In genomic region chr7:96143495-96144259, GRCh38 we compare ENCODE assay signal across 2 cellular contexts.
TF ChIP-seq lines count a peak whose summit lies in the region.

No MANE protein-coding gene starts in this region.

TF ChIP-seq in GM23338, 12 proteins besides CTCF, POLR2A, EP300 and RAD21 (continued from another document):
- TF ChIP-seq ETS1 (IDR thresholded peaks at IDR 0.05) (no peak), NANOG (IDR thresholded peaks at IDR 0.05; ENCODE audit: borderline replicate concordance) (peak; percentile 99), ZNF331 (CRISPR knock-in tag; IDR thresholded peaks at IDR 0.05; ENCODE audit: low read depth) (no peak), ZNF462 (CRISPR knock-in tag; IDR thresholded peaks at IDR 0.05) (no peak)
- TF ChIP-seq, protein P1, sequence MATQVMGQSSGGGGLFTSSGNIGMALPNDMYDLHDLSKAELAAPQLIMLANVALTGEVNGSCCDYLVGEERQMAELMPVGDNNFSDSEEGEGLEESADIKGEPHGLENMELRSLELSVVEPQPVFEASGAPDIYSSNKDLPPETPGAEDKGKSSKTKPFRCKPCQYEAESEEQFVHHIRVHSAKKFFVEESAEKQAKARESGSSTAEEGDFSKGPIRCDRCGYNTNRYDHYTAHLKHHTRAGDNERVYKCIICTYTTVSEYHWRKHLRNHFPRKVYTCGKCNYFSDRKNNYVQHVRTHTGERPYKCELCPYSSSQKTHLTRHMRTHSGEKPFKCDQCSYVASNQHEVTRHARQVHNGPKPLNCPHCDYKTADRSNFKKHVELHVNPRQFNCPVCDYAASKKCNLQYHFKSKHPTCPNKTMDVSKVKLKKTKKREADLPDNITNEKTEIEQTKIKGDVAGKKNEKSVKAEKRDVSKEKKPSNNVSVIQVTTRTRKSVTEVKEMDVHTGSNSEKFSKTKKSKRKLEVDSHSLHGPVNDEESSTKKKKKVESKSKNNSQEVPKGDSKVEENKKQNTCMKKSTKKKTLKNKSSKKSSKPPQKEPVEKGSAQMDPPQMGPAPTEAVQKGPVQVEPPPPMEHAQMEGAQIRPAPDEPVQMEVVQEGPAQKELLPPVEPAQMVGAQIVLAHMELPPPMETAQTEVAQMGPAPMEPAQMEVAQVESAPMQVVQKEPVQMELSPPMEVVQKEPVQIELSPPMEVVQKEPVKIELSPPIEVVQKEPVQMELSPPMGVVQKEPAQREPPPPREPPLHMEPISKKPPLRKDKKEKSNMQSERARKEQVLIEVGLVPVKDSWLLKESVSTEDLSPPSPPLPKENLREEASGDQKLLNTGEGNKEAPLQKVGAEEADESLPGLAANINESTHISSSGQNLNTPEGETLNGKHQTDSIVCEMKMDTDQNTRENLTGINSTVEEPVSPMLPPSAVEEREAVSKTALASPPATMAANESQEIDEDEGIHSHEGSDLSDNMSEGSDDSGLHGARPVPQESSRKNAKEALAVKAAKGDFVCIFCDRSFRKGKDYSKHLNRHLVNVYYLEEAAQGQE (IDR thresholded peaks at IDR 0.05; ENCODE audit: unreplicated experiment) = no peak

TF ChIP-seq in H1, 55 proteins besides CTCF, POLR2A, EP300 and RAD21 (continued from another document):
- TF ChIP-seq CHD1 (IDR thresholded peaks at IDR 0.05; ENCODE audit: low read depth, low read length) = no peak
- TF ChIP-seq TEAD4 (IDR thresholded peaks at IDR 0.05; ENCODE audit: low read depth, low read length) = peak; percentile 63
- TF ChIP-seq CEBPB (IDR thresholded peaks at IDR 0.05; ENCODE audit: low read depth, low read length) = 0 out of 2 replicates have a peak, but pooled peaks have one; percentile 25
- TF ChIP-seq CREB1 (IDR thresholded peaks at IDR 0.05) = no peak; the same call in 1 of the 2 replicates
- no peak for TF ChIP-seq GTF2F1 (IDR thresholded peaks at IDR 0.05; ENCODE audit: borderline replicate concordance, low read depth, low read length)
- peak; percentile 98 for TF ChIP-seq CHD7 (IDR thresholded peaks at IDR 0.05; ENCODE audit: insufficient replicate concordance, low read length)
- no peak for TF ChIP-seq RXRA (IDR thresholded peaks at IDR 0.05; ENCODE audit: insufficient read depth, low read depth, low read length)
- TF ChIP-seq, protein P2, sequence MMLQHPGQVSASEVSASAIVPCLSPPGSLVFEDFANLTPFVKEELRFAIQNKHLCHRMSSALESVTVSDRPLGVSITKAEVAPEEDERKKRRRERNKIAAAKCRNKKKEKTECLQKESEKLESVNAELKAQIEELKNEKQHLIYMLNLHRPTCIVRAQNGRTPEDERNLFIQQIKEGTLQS (IDR thresholded peaks at IDR 0.05; ENCODE audit: insufficient read depth, low read depth, low read length) = no peak
- TF ChIP-seq JUND (IDR thresholded peaks at IDR 0.05; ENCODE audit: low read length) = peak; percentile 75
- TF ChIP-seq TBP (IDR thresholded peaks at IDR 0.05; ENCODE audit: low read depth, low read length) = no peak
- no peak for TF ChIP-seq EZH2 (IDR thresholded peaks at IDR 0.05; ENCODE audit: low read depth, low read length, severe bottlenecking)
- TF ChIP-seq POLR2AphosphoS5 (IDR thresholded peaks at IDR 0.05; ENCODE audit: low read depth, low read length) = peak; percentile 84
- TF ChIP-seq E2F6 (IDR thresholded peaks at IDR 0.05) = no peak
- TF ChIP-seq SIN3A (conservative IDR thresholded peaks at IDR 0.05 in 1 of 2, IDR thresholded peaks at IDR 0.05 in 1 of 2; ENCODE audit: low read depth in 1 of 2, low read length in 2 of 2) = no peak
- TF ChIP-seq, protein P3, sequence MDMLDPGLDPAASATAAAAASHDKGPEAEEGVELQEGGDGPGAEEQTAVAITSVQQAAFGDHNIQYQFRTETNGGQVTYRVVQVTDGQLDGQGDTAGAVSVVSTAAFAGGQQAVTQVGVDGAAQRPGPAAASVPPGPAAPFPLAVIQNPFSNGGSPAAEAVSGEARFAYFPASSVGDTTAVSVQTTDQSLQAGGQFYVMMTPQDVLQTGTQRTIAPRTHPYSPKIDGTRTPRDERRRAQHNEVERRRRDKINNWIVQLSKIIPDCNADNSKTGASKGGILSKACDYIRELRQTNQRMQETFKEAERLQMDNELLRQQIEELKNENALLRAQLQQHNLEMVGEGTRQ (IDR thresholded peaks at IDR 0.05; ENCODE audit: low read length) = no peak
- no peak for TF ChIP-seq GABPA (IDR thresholded peaks at IDR 0.05; ENCODE audit: borderline replicate concordance, insufficient read depth, low read length)
- TF ChIP-seq JUN (IDR thresholded peaks at IDR 0.05; ENCODE audit: low read depth, low read length) = peak; percentile 68
- no peak for TF ChIP-seq FOSL1 (IDR thresholded peaks at IDR 0.05; ENCODE audit: insufficient read depth, low read depth, low read length)
- peak; percentile 99 for TF ChIP-seq NANOG (IDR thresholded peaks at IDR 0.05; ENCODE audit: insufficient read depth, low read depth, low read length, poor library complexity, severe bottlenecking)
- no peak for TF ChIP-seq SP2 (IDR thresholded peaks at IDR 0.05; ENCODE audit: low read length)
- TF ChIP-seq KDM4A (IDR thresholded peaks at IDR 0.05; ENCODE audit: low read depth, low read length, severe bottlenecking) = no peak
- TF ChIP-seq CBX8 (IDR thresholded peaks at IDR 0.05; ENCODE audit: borderline replicate concordance, low read depth, low read length) = no peak
- no peak for TF ChIP-seq PHF8 (conservative IDR thresholded peaks at IDR 0.05; ENCODE audit: low read depth, low read length)
- no peak for TF ChIP-seq SUZ12 (IDR thresholded peaks at IDR 0.05; ENCODE audit: low read length)
- peak; percentile 97 for TF ChIP-seq POU5F1 (IDR thresholded peaks at IDR 0.05; ENCODE audit: low read depth, low read length)
- no peak for TF ChIP-seq KDM5A (IDR thresholded peaks at IDR 0.05; ENCODE audit: low read length)
- TF ChIP-seq RBBP5 (IDR thresholded peaks at IDR 0.05; ENCODE audit: borderline replicate concordance, low read depth, low read length) = no peak
- no peak for TF ChIP-seq YY1 (IDR thresholded peaks at IDR 0.05; ENCODE audit: low read depth, low read length)
- TF ChIP-seq CBX5 (IDR thresholded peaks at IDR 0.05; ENCODE audit: low read depth, low read length) = no peak
- TF ChIP-seq HDAC6 (IDR thresholded peaks at IDR 0.05; ENCODE audit: low read depth, low read length) = no peak
- no peak for TF ChIP-seq SIRT6 (IDR thresholded peaks at IDR 0.05; ENCODE audit: low read length)
- TF ChIP-seq HDAC2 (IDR thresholded peaks at IDR 0.05; ENCODE audit: borderline replicate concordance in 1 of 2, low read depth in 2 of 2, low read length in 2 of 2) = peak in 1 of 2 experiments; percentile 81; a peak in 1 of 4 replicates
- peak; percentile 47; the same call in 1 of the 2 replicates for TF ChIP-seq BRCA1 (IDR thresholded peaks at IDR 0.05; ENCODE audit: low read depth, low read length)
- no peak for TF ChIP-seq NRF1 (IDR thresholded peaks at IDR 0.05; ENCODE audit: low read depth, low read length)
- no peak for TF ChIP-seq BACH1 (IDR thresholded peaks at IDR 0.05; ENCODE audit: low read length)
- no peak; the same call in 1 of the 2 replicates for TF ChIP-seq SIX5 (IDR thresholded peaks at IDR 0.05; ENCODE audit: low read depth, low read length)
- peak; percentile 55 for TF ChIP-seq MAFK (IDR thresholded peaks at IDR 0.05; ENCODE audit: low read depth, low read length)
- no peak for TF ChIP-seq RFX5 (IDR thresholded peaks at IDR 0.05; ENCODE audit: borderline replicate concordance, low read depth, low read length)
- no peak for TF ChIP-seq TAF7 (optimal IDR thresholded peaks at IDR 0.05; ENCODE audit: borderline replicate concordance, low read depth, low read length)
- no peak for TF ChIP-seq ASH2L (IDR thresholded peaks at IDR 0.05; ENCODE audit: low read length)
- peak; percentile 94 to 99 for TF ChIP-seq BCL11A (IDR thresholded peaks at IDR 0.05; ENCODE audit: low read depth in 2 of 2, low read length in 2 of 2)
- peak; percentile 93 for TF ChIP-seq ATF2 (IDR thresholded peaks at IDR 0.05; ENCODE audit: low read length)
- TF ChIP-seq CTBP2 (IDR thresholded peaks at IDR 0.05; ENCODE audit: borderline replicate concordance, insufficient read depth, insufficient read length, low read length) = no peak
- peak; percentile 40; the same call in 1 of the 2 replicates for TF ChIP-seq SP4 (IDR thresholded peaks at IDR 0.05; ENCODE audit: low read length)
